10 cellular contexts compared by ENCODE assay signal in genomic region chr3:114336122-114336697, GRCh38. TPM values are rescaled to one million over a fixed set of nuclear protein-coding genes. Genes with fewer than 3 reads are reported as not detected.
A peak's percentile ranks its signal among the peaks of the same experiment; 100 is the strongest.
DNase-seq lines count a peak whose midpoint lies in the region; ATAC-seq and TF ChIP-seq lines count a peak whose summit lies in the region.
"Had no signal": no experiment of that assay in that cellular context is flagged by ENCODE, and none has a peak within 500 bp of the region (broad histone marks: within the 10 kb centered on the region; RNA-seq: fewer than 3 reads in every experiment).

No MANE protein-coding gene starts in this region.

- no peaks in the 10 kb centered on the region for H3K27me3 ChIP-seq in MM.1S (replicated peaks; ENCODE audit: insufficient read depth, low read length)
- H3K27me3 ChIP-seq in psoas muscle (ENCODE audit: insufficient read depth in 3 of 3, low read length in 2 of 3): no peaks in the 10 kb centered on the region
- no peaks in the 10 kb centered on the region for H3K27me3 ChIP-seq in gastrocnemius medialis
- H3K27me3 ChIP-seq: BLaER1 had no signal

- intact Hi-C loops in psoas muscle (cut with DNase I) (no loop called here), gastrocnemius medialis (cut with DNase I; ENCODE audit: low total_unique reads) (no loop called here)

- H3K4me2 ChIP-seq in MM.1S (ENCODE audit: low read depth, low read length): no peak overlapping the region
- H3K4me2 ChIP-seq: BLaER1 had no signal

- no peak overlapping the region for H3K27ac ChIP-seq in MM.1S (ENCODE audit: low read length)
- H3K27ac ChIP-seq in psoas muscle: no peak overlapping the region
- no peak overlapping the region for H3K27ac ChIP-seq in gastrocnemius medialis
- H3K27ac ChIP-seq: BLaER1, epithelial cell of prostate had no signal

- peak; percentile 58 for TF ChIP-seq CTCF in MM.1S (IDR thresholded peaks at IDR 0.05; ENCODE audit: low read length)
- TF ChIP-seq CTCF in psoas muscle (IDR thresholded peaks at IDR 0.05): peak; percentile 23
- TF ChIP-seq CTCF in gastrocnemius medialis (IDR thresholded peaks at IDR 0.05 in 4 of 5, conservative IDR thresholded peaks at IDR 0.05 in 1 of 5): peak in 2 of 5 experiments; percentile 22 to 41

- no peak overlapping the region for H2AFZ ChIP-seq in MM.1S (ENCODE audit: low read length)

- TF ChIP-seq POLR2A in gastrocnemius medialis (IDR thresholded peaks at IDR 0.05): no peak

- H3K4me3 ChIP-seq in MM.1S (ENCODE audit: low read length) (no peak overlapping the region), psoas muscle (no peak overlapping the region), gastrocnemius medialis (no peak overlapping the region)
- H3K4me3 ChIP-seq: BLaER1 had no signal

- no peaks in the 10 kb centered on the region for H3K9me3 ChIP-seq in MM.1S (replicated peaks; ENCODE audit: insufficient read depth, low read length)
- no peaks in the 10 kb centered on the region for H3K9me3 ChIP-seq in psoas muscle
- no peaks in the 10 kb centered on the region for H3K9me3 ChIP-seq in gastrocnemius medialis

- H3K9me2 ChIP-seq in MM.1S (replicated peaks; ENCODE audit: insufficient read depth, low read length): no peaks in the 10 kb centered on the region

- H3F3A ChIP-seq in MM.1S (ENCODE audit: insufficient read depth, low read length): peaks cover 6% of the 10 kb centered on the region

- WGBS in psoas muscle, 3 donors: 66 to 82% (median 80%) methylated on average over 1 of the region's 1 CpG

- H3K79me2 ChIP-seq in MM.1S (ENCODE audit: low read length): no peaks in the 10 kb centered on the region

- H3K36me3 ChIP-seq in MM.1S (replicated peaks; ENCODE audit: insufficient read depth, low read length) (no peaks in the 10 kb centered on the region), psoas muscle (ENCODE audit: insufficient read depth in 1 of 2, low read depth in 1 of 2) (peaks cover 7 to 51% of the 10 kb centered on the region in 2 donors), gastrocnemius medialis (peaks cover 0 to 16% of the 10 kb centered on the region in 2 donors)

- no peak overlapping the region for H3K9ac ChIP-seq in MM.1S (ENCODE audit: low read length)
- H3K9ac ChIP-seq: BLaER1 had no signal

- in situ Hi-C loops in gastrocnemius medialis (cut with MboI; ENCODE audit: low sequenced_read_pairs in 4 of 4): no loop called here

- DNase-seq in NCI-H2171 treated with DMSO at 0.1 percent for 48 hours (lab: John Stamatoyannopoulos, UW) (peak; percentile 41), NCI-H2171 (lab: John Stamatoyannopoulos, UW) (no peak), MM.1S (peak; percentile 23), dermis blood vessel endothelial cell (peak; percentile 25), psoas muscle (no peak), gastrocnemius medialis (no peak), GF-D8 (lab: John Stamatoyannopoulos, UW) (no peak)

- H3K4me1 ChIP-seq in MM.1S (ENCODE audit: low read length): peaks cover 22% of the 10 kb centered on the region
- no peaks in the 10 kb centered on the region for H3K4me1 ChIP-seq in psoas muscle
- peaks cover 0 to 9% of the 10 kb centered on the region in 2 donors for H3K4me1 ChIP-seq in gastrocnemius medialis
- H3K4me1 ChIP-seq: BLaER1 had no signal

- ATAC-seq in psoas muscle (no peak), HG02870 (IDR thresholded peaks at IDR 0.05; ENCODE audit: unreplicated experiment) (no peak), gastrocnemius medialis (no peak)

- H4K20me1 ChIP-seq in MM.1S (ENCODE audit: insufficient read depth, low read length): no peaks in the 10 kb centered on the region
- H4K20me1 ChIP-seq: BLaER1 had no signal

RNA-seq across cellular contexts. Expression of gene TIGIT, which starts 42.4 kb away (rescaled TPM):
- total RNA-seq in dermis blood vessel endothelial cell (not detected in 2 replicates), psoas muscle (under 1 TPM in 3 of 4 donors, not detected in 1; 0.07 to 0.46 (median 0.13) TPM), gastrocnemius medialis (not detected)
- polyA plus RNA-seq in psoas muscle: under 1 TPM in 2 of 3 donors, not detected in 1; 0.03 to 0.06 TPM

Comparison
In these comparisons a context has a peak if more than half of its experiments do, and no peak if none do; other contexts are left out.
1. DNase-seq: peak in NCI-H2171 treated with DMSO at 0.1 percent for 48 hours (single experiment), MM.1S (single experiment) and dermis blood vessel endothelial cell (single experiment); none in NCI-H2171 (single experiment), psoas muscle (0 of 2), gastrocnemius medialis (0 of 2) and GF-D8 (single experiment).